9 cellular contexts compared by ENCODE assay signal in the genomic region with DNA sequence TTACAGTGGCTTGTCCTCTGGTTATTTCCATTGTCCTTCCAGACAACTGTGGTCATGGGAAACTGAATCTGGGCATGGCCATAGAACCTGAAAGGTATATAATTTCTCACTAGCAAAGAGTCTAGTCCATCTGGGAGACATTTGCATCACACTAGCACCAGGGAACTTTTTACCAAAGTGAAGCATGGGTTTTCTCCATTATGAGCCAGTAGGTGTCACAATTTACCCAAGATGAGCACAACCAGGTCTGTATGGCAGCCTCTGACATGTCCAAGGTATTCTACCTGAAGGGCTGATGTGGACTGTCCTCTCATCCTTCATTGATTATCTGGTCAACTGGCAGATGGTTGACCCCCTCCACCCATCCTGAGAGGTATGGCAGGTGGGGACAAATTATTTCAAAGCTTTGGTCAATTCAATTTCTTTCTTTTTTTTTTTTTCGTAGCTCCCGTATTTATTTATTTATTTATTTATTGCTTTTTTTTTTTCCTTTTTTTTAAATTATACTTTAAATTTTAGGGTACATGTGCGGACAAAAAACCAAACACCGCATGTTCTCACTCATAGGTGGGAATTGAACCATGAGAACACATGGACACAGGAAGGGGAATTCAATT.
DNase-seq lines count a peak whose midpoint lies in the region; ATAC-seq, FAIRE-seq and TF ChIP-seq lines count a peak whose summit lies in the region.
"Had no signal": no experiment of that assay in that cellular context is flagged by ENCODE, and none has a peak within 500 bp of the region (broad histone marks: within the 10 kb centered on the region; RNA-seq: fewer than 3 reads in every experiment).

No MANE protein-coding gene starts in this region.

- FAIRE-seq in bronchial epithelial cell (lab: Jason Lieb, UNC), result peak; percentile 23

- H3K4me3 Mint-ChIP-seq in Calu3 (ENCODE audit: low read depth, unreplicated experiment) (no peak overlapping the region), type B pancreatic cell (no peak overlapping the region)
- no peak overlapping the region for H3K4me3 Mint-ChIP-seq in activated CD4-positive, alpha-beta T cell treated with anti-CD3 and anti-CD28 coated beads, Interleukin-2, amount 10 ng/mL, durations not matched to agents 24 days and 14 days

- peak; percentile 62 for ATAC-seq in GM21619 (IDR thresholded peaks at IDR 0.05; ENCODE audit: unreplicated experiment)

- H3K4me1 Mint-ChIP-seq in Calu3 (ENCODE audit: low read depth, unreplicated experiment), result no peaks in the 10 kb centered on the region
- peaks cover 8% of the 10 kb centered on the region for H3K4me1 Mint-ChIP-seq in type B pancreatic cell (ENCODE audit: unreplicated experiment)
- H3K4me1 Mint-ChIP-seq in activated CD4-positive, alpha-beta T cell treated with anti-CD3 and anti-CD28 coated beads, Interleukin-2, amount 10 ng/mL, durations not matched to agents 24 days and 14 days, result no peaks in the 10 kb centered on the region

- H3K27ac Mint-ChIP-seq in Calu3 (ENCODE audit: unreplicated experiment) (no peak overlapping the region), type B pancreatic cell (no peak overlapping the region)
- no peak overlapping the region for H3K27ac Mint-ChIP-seq in activated CD4-positive, alpha-beta T cell treated with anti-CD3 and anti-CD28 coated beads, Interleukin-2, amount 10 ng/mL, durations not matched to agents 24 days and 14 days

- intact Hi-C loops in Calu3 (cut with micrococcal nuclease; ENCODE audit: unreplicated experiment), result no loop called here
- intact Hi-C loops in activated CD4-positive, alpha-beta T cell treated with anti-CD3 and anti-CD28 coated beads, Interleukin-2, amount 10 ng/mL, durations not matched to agents 24 days and 14 days (cut with micrococcal nuclease), result no loop called here
- intact Hi-C loops in esophagus squamous epithelium (cut with DNase I), result no loop called here

- H3K36me3 Mint-ChIP-seq in Calu3 (ENCODE audit: insufficient read depth, unreplicated experiment), result no peaks in the 10 kb centered on the region
- no peaks in the 10 kb centered on the region for H3K36me3 Mint-ChIP-seq in type B pancreatic cell
- no peaks in the 10 kb centered on the region for H3K36me3 Mint-ChIP-seq in activated CD4-positive, alpha-beta T cell treated with anti-CD3 and anti-CD28 coated beads, Interleukin-2, amount 10 ng/mL, durations not matched to agents 24 days and 14 days (ENCODE audit: low read depth)

- no peaks in the 10 kb centered on the region for H3K36me3 ChIP-seq in bronchial epithelial cell (ENCODE audit: control insufficient read depth, insufficient read depth, low read length)
- no peaks in the 10 kb centered on the region for H3K36me3 ChIP-seq in esophagus squamous epithelium

- BruUV-seq in Calu3 (replicated peaks; lab: Mats Ljungman, UMichigan), result no TSS peak

- H3K27me3 Mint-ChIP-seq in Calu3 (ENCODE audit: unreplicated experiment) (peaks cover 35% of the 10 kb centered on the region), type B pancreatic cell (no peaks in the 10 kb centered on the region)
- no peaks in the 10 kb centered on the region for H3K27me3 Mint-ChIP-seq in activated CD4-positive, alpha-beta T cell treated with anti-CD3 and anti-CD28 coated beads, Interleukin-2, amount 10 ng/mL, durations not matched to agents 24 days and 14 days

- H3K9me3 Mint-ChIP-seq in Calu3 (ENCODE audit: low read depth, unreplicated experiment) (no peaks in the 10 kb centered on the region), type B pancreatic cell (no peaks in the 10 kb centered on the region)
- no peaks in the 10 kb centered on the region for H3K9me3 Mint-ChIP-seq in activated CD4-positive, alpha-beta T cell treated with anti-CD3 and anti-CD28 coated beads, Interleukin-2, amount 10 ng/mL, durations not matched to agents 24 days and 14 days

- no peaks in the 10 kb centered on the region for H3K9me3 ChIP-seq in esophagus squamous epithelium

- H3K4me1 ChIP-seq in esophagus squamous epithelium, result no peaks in the 10 kb centered on the region

- H3K27me3 ChIP-seq in bronchial epithelial cell (ENCODE audit: control insufficient read depth, insufficient read depth, low read length) (no peaks in the 10 kb centered on the region), esophagus squamous epithelium (no peaks in the 10 kb centered on the region)

- no peak overlapping the region for H3K4me3 ChIP-seq in bronchial epithelial cell (ENCODE audit: low read depth, low read length)
- H3K4me3 ChIP-seq in esophagus squamous epithelium, result no peak overlapping the region

- H3K27ac ChIP-seq in esophagus squamous epithelium, result no peak overlapping the region
- H3K27ac ChIP-seq: epithelial cell of prostate had no signal

- TF ChIP-seq POLR2A in esophagus squamous epithelium (IDR thresholded peaks at IDR 0.05), result no peak

- 67 to 83% methylated on average over 4 of the region's 4 CpGs for WGBS in esophagus squamous epithelium, 2 donors

- DNase-seq in Calu3 (peak; percentile 12), NCI-H1105 (lab: John Stamatoyannopoulos, UW) (peak; percentile 47), bronchial epithelial cell (ENCODE audit: low read depth) (peak; percentile 68), type B pancreatic cell (ENCODE audit: extremely low spot score, unreplicated experiment) (no peak), esophagus squamous epithelium (lab: John Stamatoyannopoulos, UW) (no peak)
- no peak for DNase-seq in activated CD4-positive, alpha-beta T cell treated with anti-CD3 and anti-CD28 coated beads, Interleukin-2, amount 10 ng/mL, durations not matched to agents 24 days and 14 days
- no peak for DNase-seq in activated naive CD4-positive, alpha-beta T cell treated with anti-CD3 and anti-CD28 coated beads, Interleukin-2, amount 50 U/mL, for 16 hours

- CTCF ChIA-PET in Calu3 (lab: Charles Lee), result interaction anchor here (0.7 kb wide), 1 partner anchor 110 kb away, joined by 3 read pairs; no protein-coding TSS in a partner anchor

- TF ChIP-seq CTCF in Calu3 (IDR thresholded peaks at IDR 0.05; ENCODE audit: unreplicated experiment), result peak; percentile 16
- TF ChIP-seq CTCF in bronchial epithelial cell (IDR thresholded peaks at IDR 0.05; ENCODE audit: insufficient read depth, low read length, severe bottlenecking), result peak; percentile 68
- TF ChIP-seq CTCF in type B pancreatic cell (conservative IDR thresholded peaks at IDR 0.05), result peak; percentile 69
- no peak for TF ChIP-seq CTCF in esophagus squamous epithelium (IDR thresholded peaks at IDR 0.05)

Comparison
In these comparisons a context has a peak if more than half of its experiments do, and no peak if none do; other contexts are left out.
1. DNase-seq: peak in Calu3 (single experiment), NCI-H1105 (single experiment) and bronchial epithelial cell (single experiment); none in type B pancreatic cell (single experiment), activated CD4-positive, alpha-beta T cell treated with anti-CD3 and anti-CD28 coated beads, Interleukin-2, amount 10 ng/mL, durations not matched to agents 24 days and 14 days (single experiment), esophagus squamous epithelium (single experiment) and activated naive CD4-positive, alpha-beta T cell treated with anti-CD3 and anti-CD28 coated beads, Interleukin-2, amount 50 U/mL, for 16 hours (single experiment).
2. CTCF ChIP-seq: peak in Calu3 (single experiment), bronchial epithelial cell (single experiment) and type B pancreatic cell (single experiment); none in esophagus squamous epithelium (0 of 6).